1 cellular context compared by ENCODE assay signal in genomic region chr14:69424139-69424923, GRCh38.
TF ChIP-seq lines count a peak whose summit lies in the region.

No MANE protein-coding gene starts in this region.

TF ChIP-seq in HepG2, 621 proteins besides CTCF, POLR2A, EP300 and RAD21 (continues in another document):
- TF ChIP-seq NCOR1 (IDR thresholded peaks at IDR 0.05; ENCODE audit: borderline replicate concordance, low read length) (no peak), GPBP1L1 (CRISPR knock-in tag; IDR thresholded peaks at IDR 0.05) (no peak), DRAP1 (CRISPR knock-in tag; IDR thresholded peaks at IDR 0.05) (no peak), ZNF33A (CRISPR knock-in tag; IDR thresholded peaks at IDR 0.05; ENCODE audit: borderline replicate concordance) (no peak), KMT2A (CRISPR knock-in tag; IDR thresholded peaks at IDR 0.05) (no peak), ZBTB3 (CRISPR knock-in tag; IDR thresholded peaks at IDR 0.05; ENCODE audit: borderline replicate concordance, low read depth) (no peak), ISL2 (CRISPR knock-in tag; IDR thresholded peaks at IDR 0.05) (no peak), RXRB (CRISPR knock-in tag; IDR thresholded peaks at IDR 0.05; ENCODE audit: borderline replicate concordance) (no peak), SETDB1 (CRISPR knock-in tag; IDR thresholded peaks at IDR 0.05; ENCODE audit: borderline replicate concordance) (no peak), NPAS2 (CRISPR knock-in tag; IDR thresholded peaks at IDR 0.05; ENCODE audit: borderline replicate concordance) (no peak), ETV5 (CRISPR knock-in tag; IDR thresholded peaks at IDR 0.05; ENCODE audit: borderline replicate concordance) (no peak; the same call in 1 of the 2 replicates), FOXA3 (CRISPR knock-in tag; IDR thresholded peaks at IDR 0.05) (peak; percentile 81), SRY (CRISPR knock-in tag; IDR thresholded peaks at IDR 0.05) (no peak), PHF20 (CRISPR knock-in tag; IDR thresholded peaks at IDR 0.05) (no peak), ZMYM2 (CRISPR knock-in tag; IDR thresholded peaks at IDR 0.05) (no peak), FOXP4 (CRISPR knock-in tag; IDR thresholded peaks at IDR 0.05) (peak; percentile 57; the same call in 1 of the 2 replicates), ATAD3A (CRISPR knock-in tag; IDR thresholded peaks at IDR 0.05) (no peak), ZFP36 (IDR thresholded peaks at IDR 0.05; ENCODE audit: borderline replicate concordance, low read depth, low read length, partially characterized antibody) (no peak), PHB2 (IDR thresholded peaks at IDR 0.05; ENCODE audit: partially characterized antibody) (no peak), RARA (CRISPR knock-in tag; IDR thresholded peaks at IDR 0.05) (0 out of 2 replicates have a peak, but pooled peaks have one; percentile 13), KAT7 (CRISPR knock-in tag; IDR thresholded peaks at IDR 0.05; ENCODE audit: borderline replicate concordance) (no peak), SP4 (CRISPR knock-in tag; IDR thresholded peaks at IDR 0.05) (no peak), NFE2L2 (IDR thresholded peaks at IDR 0.05; ENCODE audit: low read length) (no peak), THAP9 (CRISPR knock-in tag; IDR thresholded peaks at IDR 0.05; ENCODE audit: borderline replicate concordance) (no peak), DR1 (CRISPR knock-in tag; IDR thresholded peaks at IDR 0.05) (no peak), E2F5 (CRISPR knock-in tag; conservative IDR thresholded peaks at IDR 0.05) (no peak), ZBTB1 (CRISPR knock-in tag; IDR thresholded peaks at IDR 0.05; ENCODE audit: borderline replicate concordance) (no peak), FOXA1 (IDR thresholded peaks at IDR 0.05) (peak; percentile 75), FOXA1 (CRISPR knock-in tag; IDR thresholded peaks at IDR 0.05) (peak; percentile 76), LCORL (IDR thresholded peaks at IDR 0.05) (no peak), LCORL (CRISPR knock-in tag; IDR thresholded peaks at IDR 0.05) (no peak), HIC2 (CRISPR knock-in tag; IDR thresholded peaks at IDR 0.05; ENCODE audit: low read depth) (no peak), PRDM10 (CRISPR knock-in tag; IDR thresholded peaks at IDR 0.05; ENCODE audit: low read depth) (no peak), IKZF1 (IDR thresholded peaks at IDR 0.05) (no peak), MAFF (IDR thresholded peaks at IDR 0.05; ENCODE audit: low read depth, low read length) (no peak), HDAC1 (CRISPR knock-in tag; IDR thresholded peaks at IDR 0.05) (no peak), ZSCAN25 (CRISPR knock-in tag; IDR thresholded peaks at IDR 0.05) (no peak), SIX1 (CRISPR knock-in tag; IDR thresholded peaks at IDR 0.05; ENCODE audit: borderline replicate concordance) (peak; percentile 36; the same call in 1 of the 2 replicates), ZSCAN22 (CRISPR knock-in tag; IDR thresholded peaks at IDR 0.05) (no peak), RBFOX2 (IDR thresholded peaks at IDR 0.05; ENCODE audit: low read depth, low read length) (no peak), FOXK2 (IDR thresholded peaks at IDR 0.05) (0 out of 2 replicates have a peak, but pooled peaks have one; percentile 17), ZNF773 (CRISPR knock-in tag; IDR thresholded peaks at IDR 0.05; ENCODE audit: borderline replicate concordance) (no peak), PATZ1 (CRISPR knock-in tag; IDR thresholded peaks at IDR 0.05) (no peak), THRA (CRISPR knock-in tag; IDR thresholded peaks at IDR 0.05; ENCODE audit: borderline replicate concordance) (no peak), SP2 (CRISPR knock-in tag; IDR thresholded peaks at IDR 0.05) (no peak), CEBPZ (IDR thresholded peaks at IDR 0.05; ENCODE audit: low read length) (no peak)
